In genomic region chr19:57559404-57560025, GRCh38 we compare ENCODE assay signal across 8 cellular contexts. TPM values are rescaled to one million over a fixed set of nuclear protein-coding genes. Genes with fewer than 3 reads are reported as not detected.
DNase-seq lines count a peak whose midpoint lies in the region; ATAC-seq lines count a peak whose summit lies in the region.

ZNF550 (minus strand) TSS chr19:57559863; CDS start chr19:57559682, 181 bp downstream.

- peaks cover 32 to 34% of the 10 kb centered on the region in 2 experiments for H3K9me3 ChIP-seq in CD4-positive, CD25-positive, alpha-beta regulatory T cell (ENCODE audit: control insufficient read depth in 2 of 2, low read length in 2 of 2)

- peak; percentile 98 to 99 for ATAC-seq in CD4-positive, CD25-positive, alpha-beta regulatory T cell (ENCODE audit: low read depth in 2 of 2)
- ATAC-seq in GM19438 (IDR thresholded peaks at IDR 0.05; ENCODE audit: low read depth, unreplicated experiment): peak; percentile 91

- H3K27ac ChIP-seq in CD4-positive, CD25-positive, alpha-beta regulatory T cell (ENCODE audit: insufficient read depth, low read length, poor library complexity, severe bottlenecking): peak within 1 kb of the TSS; percentile 62

- H3K4me1 ChIP-seq in CD4-positive, CD25-positive, alpha-beta regulatory T cell (ENCODE audit: control insufficient read depth, insufficient read depth, low read length, poor library complexity, severe bottlenecking): peaks cover 26% of the 10 kb centered on the region

- H3K4me3 ChIP-seq in CD4-positive, CD25-positive, alpha-beta regulatory T cell (ENCODE audit: low read depth, low read length): peak within 1 kb of the TSS; percentile 81

- no peaks in the 10 kb centered on the region for H3K27me3 Mint-ChIP-seq in CD4-positive, CD25-positive, alpha-beta regulatory T cell

- H3K36me3 Mint-ChIP-seq in CD4-positive, CD25-positive, alpha-beta regulatory T cell: peaks cover 37% of the 10 kb centered on the region

- peaks cover 5 to 36% (median 28%) of the 10 kb centered on the region in 4 donors for H3K4me1 Mint-ChIP-seq in CD4-positive, CD25-positive, alpha-beta regulatory T cell

- peaks cover 25% of the 10 kb centered on the region for H3K36me3 ChIP-seq in CD4-positive, CD25-positive, alpha-beta regulatory T cell (ENCODE audit: control insufficient read depth, insufficient read depth, low read length)

- peak within 1 kb of the TSS; percentile 88 to 98 (median 93) for H3K4me3 Mint-ChIP-seq in CD4-positive, CD25-positive, alpha-beta regulatory T cell

- peaks cover 5% of the 10 kb centered on the region for H3K27me3 ChIP-seq in CD4-positive, CD25-positive, alpha-beta regulatory T cell (ENCODE audit: control insufficient read depth, insufficient read depth, low read length)

- peak; percentile 77 to 93 (median 87) for DNase-seq in CD4-positive, CD25-positive, alpha-beta regulatory T cell
- DNase-seq in HK-2 (ENCODE audit: unreplicated experiment) (peak; percentile 93), NCI-H82 treated with DMSO at 0.1 percent for 48 hours (lab: John Stamatoyannopoulos, UW; ENCODE audit: unreplicated experiment) (peak; percentile 70), medulla oblongata (ENCODE audit: extremely low spot score) (peak; percentile 84)
- peak; percentile 60 to 78 for DNase-seq in activated CD8-positive, alpha-beta memory T cell treated with anti-CD3 and anti-CD28 coated beads for 1 hour (ENCODE audit: extremely low read depth in 1 of 2, low read depth in 1 of 2)
- DNase-seq in effector CD8-positive, alpha-beta T cell (lab: John Stamatoyannopoulos, UW): peak; percentile 72
- DNase-seq in stimulated activated CD4-positive, alpha-beta T cell treated with anti-CD3 and anti-CD28 coated beads, TNF-alpha, amount 100 ng/mL, for 4 hours (ENCODE audit: low read depth in 3 of 3): peak; percentile 76 to 78 (median 77)

- H3K27ac Mint-ChIP-seq in CD4-positive, CD25-positive, alpha-beta regulatory T cell: peak within 1 kb of the TSS; percentile 94 to 98 (median 95)

- H3K9me3 Mint-ChIP-seq in CD4-positive, CD25-positive, alpha-beta regulatory T cell: peaks cover 9 to 57% (median 21%) of the 10 kb centered on the region in 7 donors

RNA-seq across cellular contexts. Expression of gene ZNF550, which starts in this region (rescaled TPM):
- total RNA-seq in CD4-positive, CD25-positive, alpha-beta regulatory T cell: 10.2 TPM
- polyA plus RNA-seq in CD4-positive, CD25-positive, alpha-beta regulatory T cell: 10 to 100 TPM in 2 of 4 donors, 1 to 10 TPM in 2; 5.8 to 18.7 (median 9.4) TPM

Comparison
In these comparisons a context has a peak if more than half of its experiments do, and no peak if none do; other contexts are left out.
1. Peak in every context shown above with its lines: DNase-seq, ATAC-seq, H3K4me3 ChIP-seq and H3K27ac ChIP-seq.